ENCODE assay signal across 27 cellular contexts in the genomic region with DNA sequence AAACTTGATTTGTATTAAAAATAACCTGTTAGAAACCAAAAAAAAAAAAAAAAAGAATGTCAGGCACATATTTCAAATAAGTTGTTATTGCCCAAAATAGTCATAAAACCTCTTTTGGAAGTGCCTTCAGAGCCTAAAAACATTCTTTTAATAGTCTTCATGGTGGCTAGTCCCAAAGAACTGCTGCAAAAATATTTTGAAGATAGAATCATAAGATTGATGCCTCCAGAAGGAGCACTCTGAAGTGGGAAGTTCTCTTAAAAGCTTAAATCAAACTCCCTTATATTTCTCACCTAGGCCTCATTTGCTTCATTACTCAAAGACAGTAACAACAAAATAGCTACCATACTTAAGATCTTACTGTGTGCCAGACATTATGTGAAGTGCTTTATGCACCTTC. TPM values are rescaled to one million over a fixed set of nuclear protein-coding genes. Genes with fewer than 3 reads are reported as not detected.
DNase-seq lines count a peak whose midpoint lies in the region; ATAC-seq, FAIRE-seq and TF ChIP-seq lines count a peak whose summit lies in the region.
"Had no signal": no experiment of that assay in that cellular context is flagged by ENCODE, and none has a peak within 500 bp of the region (broad histone marks: within the 10 kb centered on the region; RNA-seq: fewer than 3 reads in every experiment).

No MANE protein-coding gene starts in this region.

- H3K4me3 ChIP-seq in coronary artery (no peak overlapping the region), uterus (no peak overlapping the region)
- H3K4me3 ChIP-seq: adrenal gland, GM12878, left lung, upper lobe of right lung had no signal

- ATAC-seq in GM18907 (IDR thresholded peaks at IDR 0.05; ENCODE audit: unreplicated experiment) (no peak), HG02884 (IDR thresholded peaks at IDR 0.05; ENCODE audit: unreplicated experiment) (no peak)
- ATAC-seq: activated CD8-positive, alpha-beta memory T cell treated with anti-CD3 and anti-CD28 coated beads, Interleukin-2, amount 10 ng/mL, durations not matched to agents 7 days and 5 days; activated T-cell treated with anti-CD3 and anti-CD28 coated beads, Interleukin-2, amount 50 U/mL, for 72 hours; GM12878; left lung; natural killer cell treated with Interleukin-12 subunit alpha and Interleukin-12 subunit beta and Interleukin-15 and Interleukin-18, amount 100 ng/mL, for 72 hours; upper lobe of right lung had no signal

- intact Hi-C loops in uterus (cut with DNase I; ENCODE audit: low total_unique reads): no loop called here

- no peaks in the 10 kb centered on the region for H3K4me1 ChIP-seq in uterus
- H3K4me1 ChIP-seq: adrenal gland, left lung, upper lobe of right lung had no signal

- no peaks in the 10 kb centered on the region for H3K27me3 Mint-ChIP-seq in osteocyte (ENCODE audit: unreplicated experiment)
- H3K27me3 Mint-ChIP-seq: natural killer cell treated with Interleukin-12 subunit alpha and Interleukin-12 subunit beta and Interleukin-15 and Interleukin-18, amount 100 ng/mL, for 72 hours had no signal

- no peak for TF ChIP-seq CTCF in coronary artery (IDR thresholded peaks at IDR 0.05)
- TF ChIP-seq CTCF in osteocyte (IDR thresholded peaks at IDR 0.05): no peak
- TF ChIP-seq CTCF in uterus (IDR thresholded peaks at IDR 0.05): no peak

- H3K9me3 ChIP-seq in uterus: no peaks in the 10 kb centered on the region
- H3K9me3 ChIP-seq: adrenal gland, left lung, upper lobe of right lung had no signal

- peaks cover 7% of the 10 kb centered on the region for H3K4me1 Mint-ChIP-seq in osteocyte (ENCODE audit: unreplicated experiment)
- H3K4me1 Mint-ChIP-seq: activated CD4-positive, alpha-beta T cell treated with anti-CD3 and anti-CD28 coated beads, Interleukin-2, amount 10 ng/mL, durations not matched to agents 7 days and 5 days; activated CD8-positive, alpha-beta memory T cell treated with anti-CD3 and anti-CD28 coated beads, Interleukin-2, amount 10 ng/mL, durations not matched to agents 7 days and 5 days; CD4-positive, CD25-positive, alpha-beta regulatory T cell had no signal

- no peak overlapping the region for H3K4me3 Mint-ChIP-seq in osteocyte (ENCODE audit: unreplicated experiment)
- H3K4me3 Mint-ChIP-seq: activated CD4-positive, alpha-beta T cell treated with anti-CD3 and anti-CD28 coated beads, Interleukin-2, amount 10 ng/mL, durations not matched to agents 7 days and 5 days; activated CD8-positive, alpha-beta memory T cell treated with anti-CD3 and anti-CD28 coated beads, Interleukin-2, amount 10 ng/mL, durations not matched to agents 7 days and 5 days; activated T-cell treated with anti-CD3 and anti-CD28 coated beads, Interleukin-2, amount 50 U/mL, for 72 hours; CD4-positive, CD25-positive, alpha-beta regulatory T cell; natural killer cell treated with Interleukin-12 subunit alpha and Interleukin-12 subunit beta and Interleukin-15 and Interleukin-18, amount 100 ng/mL, for 72 hours had no signal

- DNase-seq in H54 (ENCODE audit: insufficient read length, low spot score): no peak
- DNase-seq in coronary artery (ENCODE audit: low spot score): no peak
- no peak for DNase-seq in osteocyte (ENCODE audit: extremely low spot score, unreplicated experiment)
- no peak for DNase-seq in uterus
- no peak for DNase-seq in T1000 (lab: John Stamatoyannopoulos, UW)
- no peak for DNase-seq in activated CD8-positive, alpha-beta memory T cell treated with anti-CD3 and anti-CD28 coated beads, Interleukin-2, amount 50 U/mL, for 48 hours
- DNase-seq: activated CD4-positive, alpha-beta T cell treated with anti-CD3 and anti-CD28 coated beads, Interleukin-2, amount 10 ng/mL, durations not matched to agents 7 days and 5 days; activated CD8-positive, alpha-beta memory T cell treated with anti-CD3 and anti-CD28 coated beads, Interleukin-2, amount 10 ng/mL, durations not matched to agents 7 days and 5 days; activated naive CD4-positive, alpha-beta T cell; activated T-cell treated with anti-CD3 and anti-CD28 coated beads, Interleukin-2, amount 50 U/mL, for 72 hours; adrenal gland; CD4-positive, CD25-positive, alpha-beta regulatory T cell; DND-41; IMR-90; left lung; mesendoderm; NCI-H187; NCI-H526; retina; SHP77 treated with DMSO at 0.1 percent for 48 hours; stimulated activated CD4-positive, alpha-beta T cell treated with anti-CD3 and anti-CD28 coated beads, Interleukin-2, amount 100 ng/mL, for 24 hours; upper lobe of right lung had no signal

- H3K9me3 Mint-ChIP-seq in osteocyte (ENCODE audit: unreplicated experiment): no peaks in the 10 kb centered on the region
- H3K9me3 Mint-ChIP-seq: activated CD4-positive, alpha-beta T cell treated with anti-CD3 and anti-CD28 coated beads, Interleukin-2, amount 10 ng/mL, durations not matched to agents 7 days and 5 days; activated T-cell treated with anti-CD3 and anti-CD28 coated beads, Interleukin-2, amount 50 U/mL, for 72 hours; CD4-positive, CD25-positive, alpha-beta regulatory T cell; natural killer cell treated with Interleukin-12 subunit alpha and Interleukin-12 subunit beta and Interleukin-15 and Interleukin-18, amount 100 ng/mL, for 72 hours had no signal

- peak; percentile 72 for FAIRE-seq in H54 (lab: Jason Lieb, UNC)
- FAIRE-seq: H1 had no signal

- H3K36me3 Mint-ChIP-seq in osteocyte (ENCODE audit: unreplicated experiment): no peaks in the 10 kb centered on the region
- H3K36me3 Mint-ChIP-seq: activated CD8-positive, alpha-beta memory T cell treated with anti-CD3 and anti-CD28 coated beads, Interleukin-2, amount 10 ng/mL, durations not matched to agents 7 days and 5 days; CD4-positive, CD25-positive, alpha-beta regulatory T cell; natural killer cell treated with Interleukin-12 subunit alpha and Interleukin-12 subunit beta and Interleukin-15 and Interleukin-18, amount 100 ng/mL, for 72 hours had no signal

- no peaks in the 10 kb centered on the region for H3K36me3 ChIP-seq in uterus
- H3K36me3 ChIP-seq: adrenal gland, left lung, upper lobe of right lung had no signal

- H3K27ac ChIP-seq in coronary artery (peak overlapping the region; percentile 17 to 90), uterus (peak overlapping the region; percentile 75 to 77)
- H3K27ac ChIP-seq: adrenal gland, left lung, upper lobe of right lung had no signal

- no peaks in the 10 kb centered on the region for H3K27me3 ChIP-seq in uterus
- H3K27me3 ChIP-seq: adrenal gland, left lung, upper lobe of right lung had no signal

- TF ChIP-seq POLR2A in H54 (IDR thresholded peaks at IDR 0.05; ENCODE audit: low read depth, low read length) (no peak), uterus (IDR thresholded peaks at IDR 0.05) (no peak)

- H3K27ac Mint-ChIP-seq in osteocyte (ENCODE audit: unreplicated experiment): peak overlapping the region; percentile 25
- H3K27ac Mint-ChIP-seq: activated CD4-positive, alpha-beta T cell treated with anti-CD3 and anti-CD28 coated beads, Interleukin-2, amount 10 ng/mL, durations not matched to agents 7 days and 5 days; activated CD8-positive, alpha-beta memory T cell treated with anti-CD3 and anti-CD28 coated beads, Interleukin-2, amount 10 ng/mL, durations not matched to agents 7 days and 5 days; activated T-cell treated with anti-CD3 and anti-CD28 coated beads, Interleukin-2, amount 50 U/mL, for 72 hours; CD4-positive, CD25-positive, alpha-beta regulatory T cell; natural killer cell treated with Interleukin-12 subunit alpha and Interleukin-12 subunit beta and Interleukin-15 and Interleukin-18, amount 100 ng/mL, for 72 hours had no signal

RNA-seq across cellular contexts. Expression of a gene that starts 27.2 kb away (rescaled TPM):
- total RNA-seq in osteocyte (11.3 and 12.5 TPM in 2 replicates), uterus (10 to 100 TPM in 3 of 4 donors, 1 to 10 TPM in 1; 5.6 to 60.9 (median 15.9) TPM)
